ENCODE assay signal across 9 cellular contexts in genomic region chr9:126723807-126724172, GRCh38.
DNase-seq lines count a peak whose midpoint lies in the region; ATAC-seq and TF ChIP-seq lines count a peak whose summit lies in the region.
"Had no signal": no experiment of that assay in that cellular context is flagged by ENCODE, and none has a peak within 500 bp of the region (broad histone marks: within the 10 kb centered on the region; RNA-seq: fewer than 3 reads in every experiment).

No MANE protein-coding gene starts in this region.

- ATAC-seq in Right ventricle myocardium inferior, result no peak
- ATAC-seq in HG03432 (IDR thresholded peaks at IDR 0.05; ENCODE audit: unreplicated experiment), result no peak

- H3K4me1 ChIP-seq in left ventricle myocardium inferior, result peaks cover 18% of the 10 kb centered on the region
- no peaks in the 10 kb centered on the region for H3K4me1 ChIP-seq in iPS-15b (ENCODE audit: control insufficient read depth, insufficient read depth, low read length)

- H3K27me3 ChIP-seq in left ventricle myocardium inferior (ENCODE audit: low read depth) (peaks cover 73% of the 10 kb centered on the region), iPS-15b (ENCODE audit: control insufficient read depth, insufficient read depth, low read length) (peaks cover 32% of the 10 kb centered on the region)

- intact Hi-C loops in left ventricle myocardium inferior (cut with micrococcal nuclease) (no loop called here), Right ventricle myocardium inferior (cut with DNase I) (no loop called here)

- no peak overlapping the region for H3K27ac ChIP-seq in left ventricle myocardium inferior (replicated peaks)
- H3K27ac ChIP-seq in VCaP, result peak overlapping the region; percentile 83

- TF ChIP-seq CTCF in left ventricle myocardium inferior (IDR thresholded peaks at IDR 0.05; ENCODE audit: borderline replicate concordance) (no peak), VCaP (conservative IDR thresholded peaks at IDR 0.05) (no peak), GM10248 (IDR thresholded peaks at IDR 0.05; ENCODE audit: control extremely low read depth, extremely low read depth, low read depth, missing control alignments) (no peak)

- CTCF ChIA-PET in GM10248 (lab: Yijun Ruan, JAX), result interaction anchor here (1.1 to 3.7 kb wide), 2 partner anchors 18 to 57 kb away, joined by 3 to 25 read pairs; no protein-coding TSS in a partner anchor

- H3K9ac ChIP-seq in iPS-15b (ENCODE audit: low read depth, low read length), result no peak overlapping the region

- DNase-seq in left ventricle myocardium inferior (no peak), Right ventricle myocardium inferior (ENCODE audit: missing footprints) (no peak), SIG-M5 (lab: John Stamatoyannopoulos, UW) (no peak), GM10248 (ENCODE audit: extremely low spot score) (no peak)
- DNase-seq in stimulated activated CD4-positive, alpha-beta T cell treated with anti-CD3 and anti-CD28 coated beads, Interleukin-12 subunit alpha, Interleukin-12 subunit beta, amount 100 ng/mL, for 4 hours, result no peak
- DNase-seq: GF-D8 had no signal

- H3K9me3 ChIP-seq in left ventricle myocardium inferior (replicated peaks) (no peaks in the 10 kb centered on the region), iPS-15b (ENCODE audit: control insufficient read depth, insufficient read depth, low read length) (no peaks in the 10 kb centered on the region)

- POLR2A ChIA-PET in GM10248 (lab: Yijun Ruan, JAX), result no interaction called here

- H3K36me3 ChIP-seq in left ventricle myocardium inferior (no peaks in the 10 kb centered on the region), iPS-15b (ENCODE audit: control insufficient read depth, insufficient read depth, low read length) (no peaks in the 10 kb centered on the region)

- H3K4me3 ChIP-seq in left ventricle myocardium inferior, result peak overlapping the region; percentile 71
- H3K4me3 ChIP-seq in iPS-15b (ENCODE audit: low read depth, low read length), result peak overlapping the region; percentile 66
